1 cellular context compared by ENCODE assay signal in the genomic region with DNA sequence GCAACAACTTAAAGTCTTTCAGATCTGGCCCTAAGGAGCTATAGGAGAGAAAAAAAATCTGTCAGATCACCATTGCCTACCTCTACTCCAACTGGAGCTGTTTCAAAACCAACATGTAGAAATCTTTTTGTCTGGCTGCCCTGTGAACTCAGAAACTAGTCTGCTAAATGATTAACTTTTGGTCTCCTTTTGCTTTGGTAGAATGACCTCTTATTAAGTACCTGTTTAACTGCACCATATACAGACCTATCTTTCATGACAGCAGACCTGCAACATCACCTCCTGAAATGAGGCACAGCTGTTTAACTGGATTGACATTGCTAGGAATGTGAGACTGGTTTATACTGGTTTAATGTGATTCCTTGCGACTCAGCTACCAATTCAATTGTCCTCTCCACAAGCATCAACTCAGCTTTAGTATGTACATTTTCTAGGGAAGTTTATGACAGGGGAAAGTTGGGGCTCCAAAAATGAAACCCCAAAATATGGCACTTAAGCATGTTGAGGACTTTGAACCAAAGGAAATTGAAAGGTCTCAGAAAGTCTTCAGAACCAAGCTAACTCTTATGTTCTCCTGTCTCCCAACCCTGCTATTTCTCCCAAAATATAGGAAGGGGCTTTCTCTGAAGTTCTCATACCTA.
TF ChIP-seq lines count a peak whose summit lies in the region.

No MANE protein-coding gene starts in this region.

TF ChIP-seq in HepG2, 621 proteins besides CTCF, POLR2A, EP300 and RAD21 (continued from another document and continues in another):
- TF ChIP-seq, protein P1, sequence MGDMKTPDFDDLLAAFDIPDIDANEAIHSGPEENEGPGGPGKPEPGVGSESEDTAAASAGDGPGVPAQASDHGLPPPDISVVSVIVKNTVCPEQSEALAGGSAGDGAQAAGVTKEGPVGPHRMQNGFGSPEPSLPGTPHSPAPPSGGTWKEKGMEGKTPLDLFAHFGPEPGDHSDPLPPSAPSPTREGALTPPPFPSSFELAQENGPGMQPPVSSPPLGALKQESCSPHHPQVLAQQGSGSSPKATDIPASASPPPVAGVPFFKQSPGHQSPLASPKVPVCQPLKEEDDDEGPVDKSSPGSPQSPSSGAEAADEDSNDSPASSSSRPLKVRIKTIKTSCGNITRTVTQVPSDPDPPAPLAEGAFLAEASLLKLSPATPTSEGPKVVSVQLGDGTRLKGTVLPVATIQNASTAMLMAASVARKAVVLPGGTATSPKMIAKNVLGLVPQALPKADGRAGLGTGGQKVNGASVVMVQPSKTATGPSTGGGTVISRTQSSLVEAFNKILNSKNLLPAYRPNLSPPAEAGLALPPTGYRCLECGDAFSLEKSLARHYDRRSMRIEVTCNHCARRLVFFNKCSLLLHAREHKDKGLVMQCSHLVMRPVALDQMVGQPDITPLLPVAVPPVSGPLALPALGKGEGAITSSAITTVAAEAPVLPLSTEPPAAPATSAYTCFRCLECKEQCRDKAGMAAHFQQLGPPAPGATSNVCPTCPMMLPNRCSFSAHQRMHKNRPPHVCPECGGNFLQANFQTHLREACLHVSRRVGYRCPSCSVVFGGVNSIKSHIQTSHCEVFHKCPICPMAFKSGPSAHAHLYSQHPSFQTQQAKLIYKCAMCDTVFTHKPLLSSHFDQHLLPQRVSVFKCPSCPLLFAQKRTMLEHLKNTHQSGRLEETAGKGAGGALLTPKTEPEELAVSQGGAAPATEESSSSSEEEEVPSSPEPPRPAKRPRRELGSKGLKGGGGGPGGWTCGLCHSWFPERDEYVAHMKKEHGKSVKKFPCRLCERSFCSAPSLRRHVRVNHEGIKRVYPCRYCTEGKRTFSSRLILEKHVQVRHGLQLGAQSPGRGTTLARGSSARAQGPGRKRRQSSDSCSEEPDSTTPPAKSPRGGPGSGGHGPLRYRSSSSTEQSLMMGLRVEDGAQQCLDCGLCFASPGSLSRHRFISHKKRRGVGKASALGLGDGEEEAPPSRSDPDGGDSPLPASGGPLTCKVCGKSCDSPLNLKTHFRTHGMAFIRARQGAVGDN (CRISPR knock-in tag; IDR thresholded peaks at IDR 0.05), result no peak
- TF ChIP-seq ZNF709 (CRISPR knock-in tag; IDR thresholded peaks at IDR 0.05) (no peak), BORCS8-MEF2B (CRISPR knock-in tag; IDR thresholded peaks at IDR 0.05) (no peak), DRAP1 (CRISPR knock-in tag; IDR thresholded peaks at IDR 0.05) (peak; percentile 93), ZBTB42 (CRISPR knock-in tag; IDR thresholded peaks at IDR 0.05) (no peak), ADNP (CRISPR knock-in tag; IDR thresholded peaks at IDR 0.05) (no peak), ZNF780A (CRISPR knock-in tag; IDR thresholded peaks at IDR 0.05) (no peak), ZEB1 (IDR thresholded peaks at IDR 0.05; ENCODE audit: insufficient replicate concordance, low read depth) (no peak), PBX3 (CRISPR knock-in tag; IDR thresholded peaks at IDR 0.05; ENCODE audit: borderline replicate concordance) (no peak), ZNF484 (CRISPR knock-in tag; IDR thresholded peaks at IDR 0.05; ENCODE audit: borderline replicate concordance, low read depth) (no peak), TBP (CRISPR knock-in tag; IDR thresholded peaks at IDR 0.05) (no peak), NFRKB (IDR thresholded peaks at IDR 0.05) (no peak), SMAD3 (CRISPR knock-in tag; IDR thresholded peaks at IDR 0.05) (no peak), NCOA1 (CRISPR knock-in tag; IDR thresholded peaks at IDR 0.05) (0 out of 2 replicates have a peak, but pooled peaks have one; percentile 52), ZNF281 (CRISPR knock-in tag; IDR thresholded peaks at IDR 0.05; ENCODE audit: borderline replicate concordance) (no peak), ZKSCAN5 (CRISPR knock-in tag; IDR thresholded peaks at IDR 0.05) (peak; percentile 98), ZNF136 (CRISPR knock-in tag; IDR thresholded peaks at IDR 0.05; ENCODE audit: low read depth) (no peak), DDIT3 (CRISPR knock-in tag; IDR thresholded peaks at IDR 0.05) (no peak), ATF7-NPFF (CRISPR knock-in tag; IDR thresholded peaks at IDR 0.05; ENCODE audit: low read depth) (no peak), ATF7 (IDR thresholded peaks at IDR 0.05) (no peak), ATF7 (CRISPR knock-in tag; IDR thresholded peaks at IDR 0.05) (no peak), ZBTB8A (CRISPR knock-in tag; IDR thresholded peaks at IDR 0.05; ENCODE audit: borderline replicate concordance, low read depth) (no peak), MATR3 (CRISPR knock-in tag; IDR thresholded peaks at IDR 0.05) (no peak), ZMYM2 (CRISPR knock-in tag; IDR thresholded peaks at IDR 0.05) (no peak), KLF11 (CRISPR knock-in tag; IDR thresholded peaks at IDR 0.05) (no peak), ZNF619 (CRISPR knock-in tag; IDR thresholded peaks at IDR 0.05) (no peak), SRSF1 (optimal IDR thresholded peaks at IDR 0.05; ENCODE audit: low read depth, low read length) (no peak), ZBTB21 (CRISPR knock-in tag; IDR thresholded peaks at IDR 0.05) (no peak), MEF2D (CRISPR knock-in tag; IDR thresholded peaks at IDR 0.05) (no peak), HNRNPLL (IDR thresholded peaks at IDR 0.05; ENCODE audit: low read depth, low read length, poor library complexity, severe bottlenecking) (no peak), HOXA9 (CRISPR knock-in tag; IDR thresholded peaks at IDR 0.05; ENCODE audit: borderline replicate concordance) (no peak), ARID2 (CRISPR knock-in tag; IDR thresholded peaks at IDR 0.05; ENCODE audit: borderline replicate concordance) (no peak), ZNF343 (CRISPR knock-in tag; IDR thresholded peaks at IDR 0.05) (no peak), ZNF841 (CRISPR knock-in tag; IDR thresholded peaks at IDR 0.05; ENCODE audit: borderline replicate concordance) (no peak)
- TF ChIP-seq, protein P2, sequence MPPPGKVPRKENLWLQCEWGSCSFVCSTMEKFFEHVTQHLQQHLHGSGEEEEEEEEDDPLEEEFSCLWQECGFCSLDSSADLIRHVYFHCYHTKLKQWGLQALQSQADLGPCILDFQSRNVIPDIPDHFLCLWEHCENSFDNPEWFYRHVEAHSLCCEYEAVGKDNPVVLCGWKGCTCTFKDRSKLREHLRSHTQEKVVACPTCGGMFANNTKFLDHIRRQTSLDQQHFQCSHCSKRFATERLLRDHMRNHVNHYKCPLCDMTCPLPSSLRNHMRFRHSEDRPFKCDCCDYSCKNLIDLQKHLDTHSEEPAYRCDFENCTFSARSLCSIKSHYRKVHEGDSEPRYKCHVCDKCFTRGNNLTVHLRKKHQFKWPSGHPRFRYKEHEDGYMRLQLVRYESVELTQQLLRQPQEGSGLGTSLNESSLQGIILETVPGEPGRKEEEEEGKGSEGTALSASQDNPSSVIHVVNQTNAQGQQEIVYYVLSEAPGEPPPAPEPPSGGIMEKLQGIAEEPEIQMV (CRISPR knock-in tag; IDR thresholded peaks at IDR 0.05; ENCODE audit: low read depth), result no peak
- TF ChIP-seq, protein P3, sequence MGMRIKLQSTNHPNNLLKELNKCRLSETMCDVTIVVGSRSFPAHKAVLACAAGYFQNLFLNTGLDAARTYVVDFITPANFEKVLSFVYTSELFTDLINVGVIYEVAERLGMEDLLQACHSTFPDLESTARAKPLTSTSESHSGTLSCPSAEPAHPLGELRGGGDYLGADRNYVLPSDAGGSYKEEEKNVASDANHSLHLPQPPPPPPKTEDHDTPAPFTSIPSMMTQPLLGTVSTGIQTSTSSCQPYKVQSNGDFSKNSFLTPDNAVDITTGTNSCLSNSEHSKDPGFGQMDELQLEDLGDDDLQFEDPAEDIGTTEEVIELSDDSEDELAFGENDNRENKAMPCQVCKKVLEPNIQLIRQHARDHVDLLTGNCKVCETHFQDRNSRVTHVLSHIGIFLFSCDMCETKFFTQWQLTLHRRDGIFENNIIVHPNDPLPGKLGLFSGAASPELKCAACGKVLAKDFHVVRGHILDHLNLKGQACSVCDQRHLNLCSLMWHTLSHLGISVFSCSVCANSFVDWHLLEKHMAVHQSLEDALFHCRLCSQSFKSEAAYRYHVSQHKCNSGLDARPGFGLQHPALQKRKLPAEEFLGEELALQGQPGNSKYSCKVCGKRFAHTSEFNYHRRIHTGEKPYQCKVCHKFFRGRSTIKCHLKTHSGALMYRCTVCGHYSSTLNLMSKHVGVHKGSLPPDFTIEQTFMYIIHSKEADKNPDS (CRISPR knock-in tag; IDR thresholded peaks at IDR 0.05), result no peak
- TF ChIP-seq, protein P4, sequence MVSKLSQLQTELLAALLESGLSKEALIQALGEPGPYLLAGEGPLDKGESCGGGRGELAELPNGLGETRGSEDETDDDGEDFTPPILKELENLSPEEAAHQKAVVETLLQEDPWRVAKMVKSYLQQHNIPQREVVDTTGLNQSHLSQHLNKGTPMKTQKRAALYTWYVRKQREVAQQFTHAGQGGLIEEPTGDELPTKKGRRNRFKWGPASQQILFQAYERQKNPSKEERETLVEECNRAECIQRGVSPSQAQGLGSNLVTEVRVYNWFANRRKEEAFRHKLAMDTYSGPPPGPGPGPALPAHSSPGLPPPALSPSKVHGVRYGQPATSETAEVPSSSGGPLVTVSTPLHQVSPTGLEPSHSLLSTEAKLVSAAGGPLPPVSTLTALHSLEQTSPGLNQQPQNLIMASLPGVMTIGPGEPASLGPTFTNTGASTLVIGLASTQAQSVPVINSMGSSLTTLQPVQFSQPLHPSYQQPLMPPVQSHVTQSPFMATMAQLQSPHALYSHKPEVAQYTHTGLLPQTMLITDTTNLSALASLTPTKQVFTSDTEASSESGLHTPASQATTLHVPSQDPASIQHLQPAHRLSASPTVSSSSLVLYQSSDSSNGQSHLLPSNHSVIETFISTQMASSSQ (IDR thresholded peaks at IDR 0.05; ENCODE audit: low read depth), result peak; percentile 94
- TF ChIP-seq, protein P4 (CRISPR knock-in tag; IDR thresholded peaks at IDR 0.05; ENCODE audit: borderline replicate concordance), result peak; percentile 96
- TF ChIP-seq, protein P5, sequence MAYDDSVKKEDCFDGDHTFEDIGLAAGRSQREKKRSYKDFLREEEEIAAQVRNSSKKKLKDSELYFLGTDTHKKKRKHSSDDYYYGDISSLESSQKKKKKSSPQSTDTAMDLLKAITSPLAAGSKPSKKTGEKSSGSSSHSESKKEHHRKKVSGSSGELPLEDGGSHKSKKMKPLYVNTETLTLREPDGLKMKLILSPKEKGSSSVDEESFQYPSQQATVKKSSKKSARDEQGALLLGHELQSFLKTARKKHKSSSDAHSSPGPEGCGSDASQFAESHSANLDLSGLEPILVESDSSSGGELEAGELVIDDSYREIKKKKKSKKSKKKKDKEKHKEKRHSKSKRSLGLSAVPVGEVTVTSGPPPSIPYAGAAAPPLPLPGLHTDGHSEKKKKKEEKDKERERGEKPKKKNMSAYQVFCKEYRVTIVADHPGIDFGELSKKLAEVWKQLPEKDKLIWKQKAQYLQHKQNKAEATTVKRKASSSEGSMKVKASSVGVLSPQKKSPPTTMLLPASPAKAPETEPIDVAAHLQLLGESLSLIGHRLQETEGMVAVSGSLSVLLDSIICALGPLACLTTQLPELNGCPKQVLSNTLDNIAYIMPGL (CRISPR knock-in tag; IDR thresholded peaks at IDR 0.05; ENCODE audit: borderline replicate concordance in 1 of 2, low read depth in 1 of 2), result no peak
